In the genomic region with DNA sequence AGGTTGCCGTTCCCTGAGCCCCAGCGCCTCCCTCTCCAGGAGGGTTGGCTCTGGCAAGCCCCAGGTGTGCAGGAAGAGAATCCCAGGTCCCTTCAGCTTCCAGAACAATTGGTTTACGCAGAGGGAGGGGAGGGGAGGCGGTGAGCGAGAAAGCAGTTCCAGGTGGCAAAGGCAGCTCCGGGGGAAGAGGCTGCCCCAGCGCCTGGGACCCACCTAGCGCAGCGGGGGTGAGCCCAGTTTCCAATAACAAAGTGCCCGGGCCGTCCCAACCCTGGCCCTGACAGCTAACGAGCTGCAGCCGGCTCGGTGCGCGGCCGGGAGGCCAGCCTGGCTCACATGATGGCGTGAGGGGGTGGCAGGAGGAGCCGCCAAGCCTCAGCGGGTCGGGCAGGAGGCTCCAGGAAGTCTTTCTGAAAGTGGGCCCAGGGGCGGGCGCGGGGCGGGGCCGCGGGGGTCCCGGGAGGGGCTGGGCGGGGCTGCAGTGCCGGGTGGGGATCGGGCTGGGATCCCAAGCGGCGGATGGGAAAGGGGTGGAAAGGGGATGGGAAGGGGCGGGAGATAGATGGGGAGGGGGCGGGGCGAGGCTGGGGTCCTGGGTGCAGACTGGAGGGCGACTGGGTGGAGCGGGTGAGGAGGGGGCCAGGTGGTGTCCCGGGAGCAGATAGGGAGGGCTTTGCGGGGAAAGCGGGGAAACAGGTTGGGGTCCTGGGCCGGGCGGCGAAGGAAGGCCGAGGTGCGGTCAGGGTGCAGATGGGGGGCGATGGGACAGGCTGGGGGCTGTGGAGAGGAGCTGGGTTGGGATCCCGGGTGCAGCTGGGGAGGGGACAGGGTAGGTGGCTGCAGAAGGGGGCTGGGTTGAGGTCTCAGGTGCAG, we compare ENCODE assay signal across 9 cellular contexts. TPM values are rescaled to one million over a fixed set of nuclear protein-coding genes. Genes with fewer than 3 reads are reported as not detected.
DNase-seq lines count a peak whose midpoint lies in the region; ATAC-seq, FAIRE-seq and TF ChIP-seq lines count a peak whose summit lies in the region.
"Had no signal": no experiment of that assay in that cellular context is flagged by ENCODE, and none has a peak within 500 bp of the region (broad histone marks: within the 10 kb centered on the region; RNA-seq: fewer than 3 reads in every experiment).

No MANE protein-coding gene starts in this region.

- H3K36me3 ChIP-seq in BLaER1 (no peaks in the 10 kb centered on the region), pancreas (peaks cover 0 to 6% (median 0%) of the 10 kb centered on the region in 3 donors)

- no peak for FAIRE-seq in pancreas (lab: Jason Lieb, UNC)
- FAIRE-seq: frontal cortex had no signal

- H3K4me3 Mint-ChIP-seq in IgD-negative memory B cell, result peak overlapping the region; percentile 45 to 90 (median 80)
- H3K4me3 Mint-ChIP-seq in activated naive CD8-positive, alpha-beta T cell treated with anti-CD3 and anti-CD28 coated beads, Interleukin-2, amount 50 U/mL, for 24 hours, result peak overlapping the region; percentile 74

- 51 to 57% methylated on average over 39 to 48 of the region's 48 CpGs for WGBS in pancreas, 2 donors

- intact Hi-C loops in left ventricle myocardium superior (cut with micrococcal nuclease), result no loop called here
- intact Hi-C loops in pancreas (cut with DNase I), result no loop called here

- H3K36me3 Mint-ChIP-seq in IgD-negative memory B cell, result peaks cover 2% of the 10 kb centered on the region
- H3K36me3 Mint-ChIP-seq in activated naive CD8-positive, alpha-beta T cell treated with anti-CD3 and anti-CD28 coated beads, Interleukin-2, amount 50 U/mL, for 24 hours (ENCODE audit: low read depth), result peaks cover 39% of the 10 kb centered on the region

- H3K4me1 Mint-ChIP-seq in IgD-negative memory B cell, result peaks cover 5 to 10% (median 8%) of the 10 kb centered on the region in 3 donors
- peaks cover 57% of the 10 kb centered on the region for H3K4me1 Mint-ChIP-seq in activated naive CD8-positive, alpha-beta T cell treated with anti-CD3 and anti-CD28 coated beads, Interleukin-2, amount 50 U/mL, for 24 hours

- H3K27me3 ChIP-seq in BLaER1 (no peaks in the 10 kb centered on the region; the same call in 1 of the 2 replicates), pancreas (no peaks in the 10 kb centered on the region)

- H3K27ac ChIP-seq in BLaER1 (peak overlapping the region; percentile 69), pancreas (peak overlapping the region; percentile 31 to 85 (median 57))

- peak overlapping the region; percentile 71 for H3K9ac ChIP-seq in BLaER1

- no peak for TF ChIP-seq CTCF in pancreas (IDR thresholded peaks at IDR 0.05)

- H4K20me1 ChIP-seq in BLaER1, result no peaks in the 10 kb centered on the region

- H3K9me3 ChIP-seq in BLaER1, result no peaks in the 10 kb centered on the region
- H3K9me3 ChIP-seq in pancreas, result no peaks in the 10 kb centered on the region

- H3K4me1 ChIP-seq in BLaER1, result peaks cover 36% of the 10 kb centered on the region
- peaks cover 16 to 45% (median 20%) of the 10 kb centered on the region in 3 donors for H3K4me1 ChIP-seq in pancreas

- H3K9me3 Mint-ChIP-seq in IgD-negative memory B cell, result peaks cover 0 to 1% (median 0%) of the 10 kb centered on the region in 3 donors
- no peaks in the 10 kb centered on the region for H3K9me3 Mint-ChIP-seq in activated naive CD8-positive, alpha-beta T cell treated with anti-CD3 and anti-CD28 coated beads, Interleukin-2, amount 50 U/mL, for 24 hours

- H3K4me3 ChIP-seq in BLaER1 (peak overlapping the region; percentile 64), pancreas (peak overlapping the region in 1 of 4 donors; percentile 22)

- ATAC-seq in activated naive CD8-positive, alpha-beta T cell treated with anti-CD3 and anti-CD28 coated beads, Interleukin-2, amount 50 U/mL, for 24 hours, result peak; percentile 52
- ATAC-seq in left ventricle myocardium superior (peak; percentile 46), pancreas (peak; percentile 43 to 53 (median 46)), HG03159 (IDR thresholded peaks at IDR 0.05; ENCODE audit: unreplicated experiment) (no peak), HG02852 (IDR thresholded peaks at IDR 0.05; ENCODE audit: unreplicated experiment) (no peak)

- DNase-seq in activated naive CD8-positive, alpha-beta T cell treated with anti-CD3 and anti-CD28 coated beads, Interleukin-2, amount 50 U/mL, for 24 hours, result peak; percentile 50
- peak; percentile 86 for DNase-seq in left ventricle myocardium superior
- peak in 5 of 6 donors; percentile 39 to 78 (median 54) for DNase-seq in pancreas
- no peak for DNase-seq in central memory CD4-positive, alpha-beta T cell

- H3K27me3 Mint-ChIP-seq in IgD-negative memory B cell, result peaks cover 9% of the 10 kb centered on the region
- H3K27me3 Mint-ChIP-seq in activated naive CD8-positive, alpha-beta T cell treated with anti-CD3 and anti-CD28 coated beads, Interleukin-2, amount 50 U/mL, for 24 hours, result no peaks in the 10 kb centered on the region

- no peak overlapping the region for H3K27ac Mint-ChIP-seq in IgD-negative memory B cell
- peak overlapping the region; percentile 84 for H3K27ac Mint-ChIP-seq in activated naive CD8-positive, alpha-beta T cell treated with anti-CD3 and anti-CD28 coated beads, Interleukin-2, amount 50 U/mL, for 24 hours

- H3K4me2 ChIP-seq in BLaER1, result peak overlapping the region; percentile 90

RNA-seq across cellular contexts. Expression of a gene that starts 22.8 kb away (rescaled TPM):
- 1.5 TPM for polyA plus RNA-seq in IgD-negative memory B cell
- total RNA-seq in left ventricle myocardium superior, result 79.6 TPM
- total RNA-seq in pancreas, result 10 to 100 TPM; 51.3 to 98.6 (median 71.0) TPM
- 10 to 100 TPM; 47.7 to 48.2 TPM for polyA plus RNA-seq in pancreas

RNA-seq across cellular contexts. Expression of a gene that starts 48.7 kb away (rescaled TPM):
- polyA plus RNA-seq in IgD-negative memory B cell (not detected), pancreas (not detected)
- total RNA-seq in left ventricle myocardium superior (not detected), pancreas (not detected)
- total RNA-seq: frontal cortex had no signal

Comparison
In these comparisons a context has a peak if more than half of its experiments do, and no peak if none do; other contexts are left out.
1. ATAC-seq: peak in activated naive CD8-positive, alpha-beta T cell treated with anti-CD3 and anti-CD28 coated beads, Interleukin-2, amount 50 U/mL, for 24 hours (single experiment), left ventricle myocardium superior (single experiment) and pancreas (4 of 4); none in HG03159 (single experiment) and HG02852 (single experiment).